ENCODE assay signal across 8 cellular contexts in genomic region chr14:59464651-59465569, GRCh38. TPM values are rescaled to one million over a fixed set of nuclear protein-coding genes. Genes with fewer than 3 reads are reported as not detected.
DNase-seq lines count a peak whose midpoint lies in the region; ATAC-seq, FAIRE-seq and TF ChIP-seq lines count a peak whose summit lies in the region.

A gene with protein sequence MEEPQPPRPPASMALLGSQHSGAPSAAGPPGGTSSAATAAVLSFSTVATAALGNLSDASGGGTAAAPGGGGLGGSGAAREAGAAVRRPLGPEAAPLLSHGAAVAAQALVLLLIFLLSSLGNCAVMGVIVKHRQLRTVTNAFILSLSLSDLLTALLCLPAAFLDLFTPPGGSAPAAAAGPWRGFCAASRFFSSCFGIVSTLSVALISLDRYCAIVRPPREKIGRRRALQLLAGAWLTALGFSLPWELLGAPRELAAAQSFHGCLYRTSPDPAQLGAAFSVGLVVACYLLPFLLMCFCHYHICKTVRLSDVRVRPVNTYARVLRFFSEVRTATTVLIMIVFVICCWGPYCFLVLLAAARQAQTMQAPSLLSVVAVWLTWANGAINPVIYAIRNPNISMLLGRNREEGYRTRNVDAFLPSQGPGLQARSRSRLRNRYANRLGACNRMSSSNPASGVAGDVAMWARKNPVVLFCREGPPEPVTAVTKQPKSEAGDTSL (minus strand): TSS chr14:59465380. CDS start chr14:59465226, 154 bp downstream.

- peaks cover 6% of the 10 kb centered on the region for H3K36me3 Mint-ChIP-seq in activated naive CD8-positive, alpha-beta T cell treated with anti-CD3 and anti-CD28 coated beads, Interleukin-2, amount 10 ng/mL, durations not matched to agents 7 days and 5 days

- FAIRE-seq in urothelium cell line (lab: Jason Lieb, UNC): peak; percentile 82

- intact Hi-C loops in heart right ventricle (cut with DNase I): no loop called here

- H3K36me3 ChIP-seq in ACC112 (ENCODE audit: insufficient read depth, low read length) (peaks cover 37% of the 10 kb centered on the region), heart right ventricle (peaks cover 0 to 25% (median 0%) of the 10 kb centered on the region in 9 donors), parathyroid adenoma (ENCODE audit: control insufficient read depth, insufficient read depth, low read length) (no peaks in the 10 kb centered on the region)

- H3K4me1 Mint-ChIP-seq in activated naive CD8-positive, alpha-beta T cell treated with anti-CD3 and anti-CD28 coated beads, Interleukin-2, amount 10 ng/mL, durations not matched to agents 7 days and 5 days: peaks cover 9% of the 10 kb centered on the region

- H3K9me3 ChIP-seq in heart right ventricle (no peaks in the 10 kb centered on the region), parathyroid adenoma (ENCODE audit: control insufficient read depth, low read length) (no peaks in the 10 kb centered on the region)

- peak within 1 kb of the TSS; percentile 44 for H3K9ac ChIP-seq in parathyroid adenoma

- H3K27me3 ChIP-seq in ACC112 (ENCODE audit: insufficient read depth, low read length) (no peaks in the 10 kb centered on the region), heart right ventricle (peaks cover 0 to 22% (median 0%) of the 10 kb centered on the region in 7 donors), parathyroid adenoma (ENCODE audit: control insufficient read depth, insufficient read depth, low read length) (no peaks in the 10 kb centered on the region)

- WGBS in heart right ventricle, 2 donors: 1% methylated on average over 107 to 114 of the region's 114 CpGs

- peak; percentile 25 for DNase-seq in RKO (ENCODE audit: low spot score)
- peak; percentile 72 for DNase-seq in activated naive CD8-positive, alpha-beta T cell treated with anti-CD3 and anti-CD28 coated beads, Interleukin-2, amount 10 ng/mL, durations not matched to agents 7 days and 5 days
- peak; percentile 56 to 69 for DNase-seq in heart right ventricle
- peak; percentile 88 for DNase-seq in urothelium cell line (ENCODE audit: low spot score)

- H3K4me3 ChIP-seq in ACC112 (ENCODE audit: low read depth, low read length): peak within 1 kb of the TSS; percentile 74
- H3K4me3 ChIP-seq in heart right ventricle: peak within 1 kb of the TSS; percentile 64 to 91 (median 70)
- peak within 1 kb of the TSS; percentile 63 for H3K4me3 ChIP-seq in parathyroid adenoma (ENCODE audit: low read depth, low read length)

- H3K27ac Mint-ChIP-seq in activated naive CD8-positive, alpha-beta T cell treated with anti-CD3 and anti-CD28 coated beads, Interleukin-2, amount 10 ng/mL, durations not matched to agents 7 days and 5 days: peak within 1 kb of the TSS; percentile 35

- TF ChIP-seq CTCF in heart right ventricle (IDR thresholded peaks at IDR 0.05): peak in 1 of 9 donors; percentile 17
- TF ChIP-seq CTCF in parathyroid adenoma (IDR thresholded peaks at IDR 0.05): no peak

- H3K79me2 ChIP-seq in ACC112 (ENCODE audit: control insufficient read depth, insufficient read depth, low read length, unreplicated experiment) (peaks cover 7% of the 10 kb centered on the region), parathyroid adenoma (no peaks in the 10 kb centered on the region)

- peak within 1 kb of the TSS; percentile 94 for H3K4me2 ChIP-seq in parathyroid adenoma (ENCODE audit: low read length)

- H2AFZ ChIP-seq in ACC112 (ENCODE audit: low read length, unreplicated experiment) (peak within 1 kb of the TSS; percentile 63), parathyroid adenoma (peak within 1 kb of the TSS; percentile 95)

- POLR2A ChIA-PET in activated naive CD8-positive, alpha-beta T cell treated with anti-CD3 and anti-CD28 coated beads, Interleukin-2, amount 10 ng/mL, durations not matched to agents 7 days and 5 days (lab: Charles Lee): interaction anchor here (0.7 to 2.4 kb wide), 4 partner anchors 14 to 19 kb away, joined by 3 to 20 read pairs (median 4); partner anchors contain the start of genes JKAMP and L3HYPDH

- H3K27ac ChIP-seq in ACC112 (ENCODE audit: low read depth, low read length) (no peak within 1 kb of the TSS), heart right ventricle (peak within 1 kb of the TSS in 9 of 10 donors; percentile 41 to 65 (median 60)), parathyroid adenoma (peak within 1 kb of the TSS; percentile 80)

- H3K4me1 ChIP-seq in ACC112 (ENCODE audit: control insufficient read depth, insufficient read depth, low read length, unreplicated experiment) (peaks cover 18% of the 10 kb centered on the region), heart right ventricle (peaks cover 5 to 16% (median 10%) of the 10 kb centered on the region in 9 donors), parathyroid adenoma (peaks cover 5% of the 10 kb centered on the region)

- H3K9me3 Mint-ChIP-seq in activated naive CD8-positive, alpha-beta T cell treated with anti-CD3 and anti-CD28 coated beads, Interleukin-2, amount 10 ng/mL, durations not matched to agents 7 days and 5 days: no peaks in the 10 kb centered on the region

- H3K27me3 Mint-ChIP-seq in activated naive CD8-positive, alpha-beta T cell treated with anti-CD3 and anti-CD28 coated beads, Interleukin-2, amount 10 ng/mL, durations not matched to agents 7 days and 5 days: no peaks in the 10 kb centered on the region

- H3K4me3 Mint-ChIP-seq in activated naive CD8-positive, alpha-beta T cell treated with anti-CD3 and anti-CD28 coated beads, Interleukin-2, amount 10 ng/mL, durations not matched to agents 7 days and 5 days: peak within 1 kb of the TSS; percentile 88

- ATAC-seq in GM18870 (IDR thresholded peaks at IDR 0.05; ENCODE audit: unreplicated experiment): peak; percentile 44
- ATAC-seq in HG03135 (IDR thresholded peaks at IDR 0.05; ENCODE audit: unreplicated experiment): peak; percentile 58
- peak; percentile 80 for ATAC-seq in activated naive CD8-positive, alpha-beta T cell treated with anti-CD3 and anti-CD28 coated beads, Interleukin-2, amount 10 ng/mL, durations not matched to agents 7 days and 5 days (ENCODE audit: low read depth)
- ATAC-seq in heart right ventricle: peak; percentile 85 to 93 (median 86)

RNA-seq across cellular contexts. Expression of the gene that starts here (rescaled TPM):
- total RNA-seq in activated naive CD8-positive, alpha-beta T cell treated with anti-CD3 and anti-CD28 coated beads, Interleukin-2, amount 10 ng/mL, durations not matched to agents 7 days and 5 days: 1 to 10 TPM; 1.5 to 2.4 TPM
- total RNA-seq in heart right ventricle: 1 to 10 TPM; 1.5 to 2.6 (median 2.2) TPM
- 1 to 10 TPM in 1 of 2 donors, under 1 TPM in 1; 0.86 to 1.0 TPM for polyA plus RNA-seq in heart right ventricle

Comparison
In these comparisons a context has a peak if more than half of its experiments do, and no peak if none do; other contexts are left out.
1. DNase-seq: peak in every context shown above with its lines; median percentile 88 in urothelium cell line; 72 in activated naive CD8-positive, alpha-beta T cell treated with anti-CD3 and anti-CD28 coated beads, Interleukin-2, amount 10 ng/mL, durations not matched to agents 7 days and 5 days; 62 in heart right ventricle; 25 in RKO.